14 cellular contexts compared by ENCODE assay signal in the genomic region with DNA sequence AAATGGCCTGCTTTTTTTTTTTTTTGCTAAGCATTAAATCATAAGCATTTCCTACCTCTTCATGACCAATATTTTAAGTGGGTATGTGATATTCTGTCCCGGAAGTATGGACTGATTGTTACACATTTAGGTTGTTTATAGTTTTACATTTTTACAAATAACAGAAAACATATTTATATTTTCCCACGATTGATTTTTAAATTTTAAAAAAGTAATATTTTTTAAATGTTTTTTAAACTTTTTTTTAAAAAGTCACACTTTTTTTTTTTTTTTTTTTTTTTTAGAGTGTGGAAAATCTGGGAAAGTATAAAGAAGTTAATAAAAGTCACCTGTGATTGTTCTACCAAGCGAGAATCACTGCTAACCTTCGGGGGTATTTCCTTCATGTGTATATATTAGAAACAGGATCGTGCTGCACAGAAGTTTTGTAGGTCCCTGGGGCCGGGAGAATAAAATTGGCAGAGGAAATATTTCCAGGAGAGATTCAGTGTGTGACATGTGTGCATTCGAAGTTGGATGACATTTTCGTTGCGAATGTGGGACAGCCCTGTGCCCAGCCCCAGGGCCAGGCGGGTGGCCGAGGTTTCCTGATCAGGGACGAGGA.
"Had no signal": no experiment of that assay in that cellular context is flagged by ENCODE, and none has a peak within 500 bp of the region (broad histone marks: within the 10 kb centered on the region; RNA-seq: fewer than 3 reads in every experiment).

No MANE protein-coding gene starts in this region.

- H3K36me3 ChIP-seq: brain microvascular endothelial cell, lower lobe of right lung, neural progenitor cell, upper lobe of left lung had no signal

- H3K4me3 ChIP-seq: neural progenitor cell had no signal

- DNase-seq: activated CD4-positive, alpha-beta T cell treated with anti-CD3 and anti-CD28 coated beads, Interleukin-2, amount 10 ng/mL, durations not matched to agents 7 days and 5 days; activated CD4-positive, CD25-positive, alpha-beta regulatory T cell; activated CD8-positive, alpha-beta memory T cell treated with anti-CD3 and anti-CD28 coated beads for 24 hours; activated naive CD4-positive, alpha-beta T cell; activated naive CD8-positive, alpha-beta T cell treated with anti-CD3 and anti-CD28 coated beads, Interleukin-2, amount 10 ng/mL, durations not matched to agents 7 days and 5 days; brain microvascular endothelial cell; effector memory CD4-positive, alpha-beta T cell; foreskin melanocyte; head of caudate nucleus; left colon; lower lobe of right lung; stimulated activated naive B cell treated with anti-CD40 and anti-IgM and Interleukin-4, amounts not matched to agents 10 μg/mL and 1 μg/mL and 100 μg/mL, for 72 hours had no signal

- H3K9me3 ChIP-seq: lower lobe of right lung, upper lobe of left lung had no signal

- H3K9ac ChIP-seq: neural progenitor cell had no signal

- H2AFZ ChIP-seq: neural progenitor cell had no signal

- H3K27ac ChIP-seq: brain microvascular endothelial cell, lower lobe of right lung, neural progenitor cell, upper lobe of left lung had no signal

- H3K27me3 ChIP-seq: neural progenitor cell had no signal

- H3K4me2 ChIP-seq: neural progenitor cell had no signal

- ATAC-seq: left colon, lower lobe of right lung had no signal
